ENCODE assay signal across 2 cellular contexts in genomic region chr9:137454145-137454505, GRCh38.
TF ChIP-seq lines count a peak whose summit lies in the region.

No MANE protein-coding gene starts in this region.

TF ChIP-seq in Ishikawa, 13 proteins besides CTCF, POLR2A, EP300 and RAD21:
- TF ChIP-seq ZBTB7A (IDR thresholded peaks at IDR 0.05; ENCODE audit: low read depth), result peak; percentile 83; the same call in 1 of the 2 replicates
- TF ChIP-seq CREB1 (IDR thresholded peaks at IDR 0.05; ENCODE audit: low read depth), result no peak
TF ChIP-seq in Ishikawa: peak in this region for 1.

TF ChIP-seq in K562, 482 proteins besides CTCF, POLR2A, EP300 and RAD21:
- peak; percentile 22; the same call in 1 of the 2 replicates for TF ChIP-seq PHF8 (IDR thresholded peaks at IDR 0.05; ENCODE audit: borderline replicate concordance, low read length)
- TF ChIP-seq ZC3H4 (CRISPR knock-in tag; IDR thresholded peaks at IDR 0.05; ENCODE audit: borderline replicate concordance), result no peak
- TF ChIP-seq CCNT2 (IDR thresholded peaks at IDR 0.05; ENCODE audit: borderline replicate concordance, extremely low read depth, insufficient read length, low read depth, low read length), result peak; percentile 32
- peak in 1 of 2 experiments; percentile 35; a peak in 2 of 4 replicates for TF ChIP-seq MNT (conservative IDR thresholded peaks at IDR 0.05)
- peak; percentile 31; the same call in 1 of the 2 replicates for TF ChIP-seq VEZF1 (CRISPR knock-in tag; IDR thresholded peaks at IDR 0.05)
- no peak for TF ChIP-seq KDM1A (IDR thresholded peaks at IDR 0.05)
- TF ChIP-seq ZBTB7A (IDR thresholded peaks at IDR 0.05; ENCODE audit: borderline replicate concordance, control insufficient read depth, low read depth, low read length), result peak; percentile 82; the same call in 1 of the 2 replicates
- TF ChIP-seq SETDB1 (IDR thresholded peaks at IDR 0.05; ENCODE audit: low read length), result no peak
- TF ChIP-seq RB1 (IDR thresholded peaks at IDR 0.05; ENCODE audit: low read depth), result no peak
- TF ChIP-seq NRF1 (conservative IDR thresholded peaks at IDR 0.05 in 1 of 2, IDR thresholded peaks at IDR 0.05 in 1 of 2), result peak; percentile 68 to 76
- TF ChIP-seq ZNF263 (CRISPR knock-in tag; IDR thresholded peaks at IDR 0.05; ENCODE audit: borderline replicate concordance), result 0 out of 2 replicates have a peak, but pooled peaks have one; percentile 35
- TF ChIP-seq SP1 (CRISPR knock-in tag; IDR thresholded peaks at IDR 0.05), result peak; percentile 47; the same call in 1 of the 2 replicates
- peak; percentile 52 for TF ChIP-seq ZFX (CRISPR knock-in tag; IDR thresholded peaks at IDR 0.05)
- 0 out of 2 replicates have a peak, but pooled peaks have one; percentile 15 for TF ChIP-seq ZNF431 (CRISPR knock-in tag; IDR thresholded peaks at IDR 0.05)
- TF ChIP-seq SAP30 (IDR thresholded peaks at IDR 0.05; ENCODE audit: borderline replicate concordance, insufficient read depth, low read depth, low read length, poor library complexity, severe bottlenecking), result peak; percentile 21
TF ChIP-seq in K562: peak in this region for 11.
